Comparison of ENCODE assay signal across 1 cellular context in genomic region chr9:134328341-134328840, GRCh38.
TF ChIP-seq lines count a peak whose summit lies in the region.

No MANE protein-coding gene starts in this region.

TF ChIP-seq in HepG2, 621 proteins besides CTCF, POLR2A, EP300 and RAD21 (continued from another document and continues in another):
- TF ChIP-seq ZBED4 (CRISPR knock-in tag; IDR thresholded peaks at IDR 0.05; ENCODE audit: borderline replicate concordance) (peak; percentile 70; the same call in 1 of the 2 replicates), ZNF839 (CRISPR knock-in tag; IDR thresholded peaks at IDR 0.05; ENCODE audit: borderline replicate concordance) (no peak), ZFX (CRISPR knock-in tag; IDR thresholded peaks at IDR 0.05; ENCODE audit: low read depth) (no peak), KDM6A (CRISPR knock-in tag; IDR thresholded peaks at IDR 0.05; ENCODE audit: low read depth) (no peak), ZNF672 (CRISPR knock-in tag; IDR thresholded peaks at IDR 0.05) (no peak), ZNF709 (CRISPR knock-in tag; IDR thresholded peaks at IDR 0.05) (no peak; the same call in 1 of the 2 replicates), MXD1 (CRISPR knock-in tag; IDR thresholded peaks at IDR 0.05) (peak; percentile 29), ZNF432 (CRISPR knock-in tag; IDR thresholded peaks at IDR 0.05; ENCODE audit: borderline replicate concordance) (no peak), HNF4G (IDR thresholded peaks at IDR 0.05; ENCODE audit: borderline replicate concordance, low read depth, low read length) (peak; percentile 78), HNF4G (CRISPR knock-in tag; IDR thresholded peaks at IDR 0.05; ENCODE audit: borderline replicate concordance, low read depth) (no peak), ONECUT2 (CRISPR knock-in tag; IDR thresholded peaks at IDR 0.05) (no peak), ZNF678 (CRISPR knock-in tag; IDR thresholded peaks at IDR 0.05) (no peak), BRD4 (CRISPR knock-in tag; IDR thresholded peaks at IDR 0.05) (no peak), STAT5B (CRISPR knock-in tag; IDR thresholded peaks at IDR 0.05) (peak; percentile 34; the same call in 1 of the 2 replicates), ZNF75D (CRISPR knock-in tag; IDR thresholded peaks at IDR 0.05; ENCODE audit: borderline replicate concordance) (no peak), MLXIP (CRISPR knock-in tag; IDR thresholded peaks at IDR 0.05; ENCODE audit: borderline replicate concordance) (no peak), ZNF768 (CRISPR knock-in tag; IDR thresholded peaks at IDR 0.05) (no peak), ZC3H4 (CRISPR knock-in tag; IDR thresholded peaks at IDR 0.05; ENCODE audit: borderline replicate concordance) (no peak), ZNF484 (CRISPR knock-in tag; IDR thresholded peaks at IDR 0.05; ENCODE audit: borderline replicate concordance, low read depth) (no peak), DBP (CRISPR knock-in tag; IDR thresholded peaks at IDR 0.05; ENCODE audit: not compliant biosample characterization) (no peak), ZNF10 (CRISPR knock-in tag; IDR thresholded peaks at IDR 0.05; ENCODE audit: borderline replicate concordance, low read depth) (no peak), ZBTB42 (CRISPR knock-in tag; IDR thresholded peaks at IDR 0.05) (no peak), ZFP82 (CRISPR knock-in tag; IDR thresholded peaks at IDR 0.05; ENCODE audit: borderline replicate concordance) (no peak), ZBTB25 (CRISPR knock-in tag; IDR thresholded peaks at IDR 0.05) (no peak), ZNF776 (CRISPR knock-in tag; IDR thresholded peaks at IDR 0.05) (no peak), ZNF790 (CRISPR knock-in tag; IDR thresholded peaks at IDR 0.05; ENCODE audit: borderline replicate concordance) (no peak), CENPT (CRISPR knock-in tag; IDR thresholded peaks at IDR 0.05; ENCODE audit: low read depth) (no peak), ZNF639 (CRISPR knock-in tag; conservative IDR thresholded peaks at IDR 0.05) (peak; percentile 76), NONO (IDR thresholded peaks at IDR 0.05) (no peak), NONO (CRISPR knock-in tag; conservative IDR thresholded peaks at IDR 0.05) (peak; percentile 63; the same call in 1 of the 2 replicates), PHF5A (CRISPR knock-in tag; IDR thresholded peaks at IDR 0.05; ENCODE audit: low read depth, unreplicated experiment) (peak; percentile 34), MAFF (IDR thresholded peaks at IDR 0.05; ENCODE audit: low read depth, low read length) (no peak), SAP130 (CRISPR knock-in tag; IDR thresholded peaks at IDR 0.05; ENCODE audit: low read depth) (peak; percentile 81), NAIF1 (CRISPR knock-in tag; IDR thresholded peaks at IDR 0.05; ENCODE audit: borderline replicate concordance) (no peak), MBNL3 (CRISPR knock-in tag; conservative IDR thresholded peaks at IDR 0.05) (no peak), ZNF615 (CRISPR knock-in tag; IDR thresholded peaks at IDR 0.05; ENCODE audit: borderline replicate concordance) (no peak), NCOA1 (CRISPR knock-in tag; IDR thresholded peaks at IDR 0.05) (no peak), FOXJ3 (CRISPR knock-in tag; IDR thresholded peaks at IDR 0.05; ENCODE audit: borderline replicate concordance) (no peak), ZNF546 (CRISPR knock-in tag; conservative IDR thresholded peaks at IDR 0.05) (no peak), HHEX (CRISPR knock-in tag; IDR thresholded peaks at IDR 0.05) (no peak), HDAC6 (IDR thresholded peaks at IDR 0.05; ENCODE audit: low read depth, low read length) (no peak), ZNF550 (CRISPR knock-in tag; IDR thresholded peaks at IDR 0.05; ENCODE audit: borderline replicate concordance) (no peak)
- TF ChIP-seq, protein P1, sequence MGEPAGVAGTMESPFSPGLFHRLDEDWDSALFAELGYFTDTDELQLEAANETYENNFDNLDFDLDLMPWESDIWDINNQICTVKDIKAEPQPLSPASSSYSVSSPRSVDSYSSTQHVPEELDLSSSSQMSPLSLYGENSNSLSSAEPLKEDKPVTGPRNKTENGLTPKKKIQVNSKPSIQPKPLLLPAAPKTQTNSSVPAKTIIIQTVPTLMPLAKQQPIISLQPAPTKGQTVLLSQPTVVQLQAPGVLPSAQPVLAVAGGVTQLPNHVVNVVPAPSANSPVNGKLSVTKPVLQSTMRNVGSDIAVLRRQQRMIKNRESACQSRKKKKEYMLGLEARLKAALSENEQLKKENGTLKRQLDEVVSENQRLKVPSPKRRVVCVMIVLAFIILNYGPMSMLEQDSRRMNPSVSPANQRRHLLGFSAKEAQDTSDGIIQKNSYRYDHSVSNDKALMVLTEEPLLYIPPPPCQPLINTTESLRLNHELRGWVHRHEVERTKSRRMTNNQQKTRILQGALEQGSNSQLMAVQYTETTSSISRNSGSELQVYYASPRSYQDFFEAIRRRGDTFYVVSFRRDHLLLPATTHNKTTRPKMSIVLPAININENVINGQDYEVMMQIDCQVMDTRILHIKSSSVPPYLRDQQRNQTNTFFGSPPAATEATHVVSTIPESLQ (CRISPR knock-in tag; conservative IDR thresholded peaks at IDR 0.05) = no peak
- TF ChIP-seq, protein P2, sequence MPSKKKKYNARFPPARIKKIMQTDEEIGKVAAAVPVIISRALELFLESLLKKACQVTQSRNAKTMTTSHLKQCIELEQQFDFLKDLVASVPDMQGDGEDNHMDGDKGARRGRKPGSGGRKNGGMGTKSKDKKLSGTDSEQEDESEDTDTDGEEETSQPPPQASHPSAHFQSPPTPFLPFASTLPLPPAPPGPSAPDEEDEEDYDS (CRISPR knock-in tag; IDR thresholded peaks at IDR 0.05) = peak; percentile 79
- TF ChIP-seq, protein P3, sequence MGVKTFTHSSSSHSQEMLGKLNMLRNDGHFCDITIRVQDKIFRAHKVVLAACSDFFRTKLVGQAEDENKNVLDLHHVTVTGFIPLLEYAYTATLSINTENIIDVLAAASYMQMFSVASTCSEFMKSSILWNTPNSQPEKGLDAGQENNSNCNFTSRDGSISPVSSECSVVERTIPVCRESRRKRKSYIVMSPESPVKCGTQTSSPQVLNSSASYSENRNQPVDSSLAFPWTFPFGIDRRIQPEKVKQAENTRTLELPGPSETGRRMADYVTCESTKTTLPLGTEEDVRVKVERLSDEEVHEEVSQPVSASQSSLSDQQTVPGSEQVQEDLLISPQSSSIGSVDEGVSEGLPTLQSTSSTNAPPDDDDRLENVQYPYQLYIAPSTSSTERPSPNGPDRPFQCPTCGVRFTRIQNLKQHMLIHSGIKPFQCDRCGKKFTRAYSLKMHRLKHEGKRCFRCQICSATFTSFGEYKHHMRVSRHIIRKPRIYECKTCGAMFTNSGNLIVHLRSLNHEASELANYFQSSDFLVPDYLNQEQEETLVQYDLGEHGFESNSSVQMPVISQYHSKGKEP (CRISPR knock-in tag; IDR thresholded peaks at IDR 0.05) = no peak
